28 cellular contexts compared by ENCODE assay signal in the genomic region with DNA sequence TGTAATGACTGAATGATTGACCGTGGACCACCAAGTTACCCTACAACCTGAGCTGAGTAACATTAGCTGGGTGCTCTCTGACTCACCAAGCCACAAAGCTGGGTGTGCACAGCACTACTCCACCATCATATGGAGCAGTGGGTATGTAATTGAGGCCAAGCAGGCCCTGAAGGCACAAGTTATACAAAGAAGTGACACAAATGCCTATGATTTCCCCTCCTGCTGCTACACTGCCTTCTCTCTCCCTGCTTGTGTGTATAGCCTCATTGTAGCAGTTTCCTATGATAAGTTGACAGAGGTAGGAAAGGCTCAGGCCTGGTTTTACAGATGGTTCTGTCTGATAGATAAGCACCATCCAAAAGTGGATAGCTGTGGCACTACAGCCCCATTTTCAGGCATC.
"Had no signal": no experiment of that assay in that cellular context is flagged by ENCODE, and none has a peak within 500 bp of the region (broad histone marks: within the 10 kb centered on the region; RNA-seq: fewer than 3 reads in every experiment).

No MANE protein-coding gene starts in this region.

- H3K36me3 ChIP-seq: left lung, lower lobe of right lung, pancreas, prostate gland, suprapubic skin, thoracic aorta, tibial artery, upper lobe of right lung, uterus had no signal

- H3K4me3 ChIP-seq: left lung, lower lobe of right lung, pancreas, prostate gland, skin epidermis, suprapubic skin, thoracic aorta, tibial artery, upper lobe of right lung, uterus had no signal

- H3K27ac ChIP-seq: left lung, lower lobe of right lung, pancreas, prostate gland, skin epidermis, suprapubic skin, thoracic aorta, tibial artery, upper lobe of right lung, uterus had no signal

- H3K9me3 ChIP-seq: pancreas, prostate gland, tibial artery, upper lobe of right lung, uterus had no signal

- H3K4me1 ChIP-seq: left lung, lower lobe of right lung, pancreas, prostate gland, suprapubic skin, tibial artery, upper lobe of right lung, uterus had no signal

- FAIRE-seq: islet of Langerhans, kidney, pancreas had no signal

- DNase-seq: hypothalamus; immature natural killer cell; kidney; left colon; left lung; lower lobe of right lung; mammary epithelial cell; mesenchymal stem cell; naive thymus-derived CD8-positive, alpha-beta T cell; nucleus accumbens; pancreas; posterior cingulate gyrus; retina; right cardiac atrium; stimulated activated CD4-positive, alpha-beta T cell treated with anti-CD3 and anti-CD28 coated beads, Interleukin-12 subunit alpha, Interleukin-12 subunit beta, amount 100 ng/mL, for 4 hours; stimulated activated CD4-positive, alpha-beta T cell treated with anti-CD3 and anti-CD28 coated beads, Interleukin-15, amount 100 ng/mL, for 24 hours; stimulated activated CD4-positive, alpha-beta T cell treated with anti-CD3 and anti-CD28 coated beads, Interleukin-2, amount 100 ng/mL, for 24 hours; stimulated activated CD4-positive, alpha-beta T cell treated with anti-CD3 and anti-CD28 coated beads, Interleukin-4, amount 100 ng/mL, for 24 hours; stimulated activated naive CD4-positive, alpha-beta T cell; tibial artery; trophoblast cell; upper lobe of right lung; uterus had no signal

- H3K27me3 ChIP-seq: left lung, pancreas, suprapubic skin, tibial artery, upper lobe of right lung, uterus had no signal
